ENCODE assay signal across 1 cellular context in the genomic region with DNA sequence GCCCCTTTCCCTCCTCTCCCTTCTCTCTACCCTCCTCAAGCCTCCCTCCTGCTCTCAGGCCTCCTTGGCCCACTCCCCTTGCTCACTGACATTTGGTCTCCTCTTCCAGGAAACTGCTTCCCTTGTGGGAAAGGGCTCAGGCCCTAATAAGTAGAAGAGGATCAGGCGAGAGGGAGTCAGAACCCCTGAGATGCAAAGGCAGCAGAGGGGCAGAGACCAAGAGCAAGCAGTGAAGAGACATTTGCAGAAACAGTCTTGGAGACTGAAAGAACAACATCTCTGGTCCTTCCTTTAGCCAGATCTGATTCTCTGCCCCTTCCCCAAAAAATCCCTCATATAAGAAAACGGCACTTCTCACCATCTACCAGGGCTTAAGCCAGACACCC.
TF ChIP-seq lines count a peak whose summit lies in the region.

No MANE protein-coding gene starts in this region.

TF ChIP-seq in HCT116, 20 proteins besides CTCF, POLR2A, EP300 and RAD21:
- TF ChIP-seq CEBPB (IDR thresholded peaks at IDR 0.05; ENCODE audit: low read depth) (no peak), POLR2AphosphoS5 (IDR thresholded peaks at IDR 0.05; ENCODE audit: low read depth, low read length) (no peak), EZH2 (IDR thresholded peaks at IDR 0.05) (no peak), ELF1 (IDR thresholded peaks at IDR 0.05; ENCODE audit: borderline replicate concordance, low read depth) (no peak), SRF (IDR thresholded peaks at IDR 0.05; ENCODE audit: low read depth) (no peak), ZNF274 (IDR thresholded peaks at IDR 0.05; ENCODE audit: low read depth, low read length) (no peak), EGR1 (IDR thresholded peaks at IDR 0.05; ENCODE audit: low read depth) (no peak), JUND (IDR thresholded peaks at IDR 0.05) (no peak)
- TF ChIP-seq, protein P1, sequence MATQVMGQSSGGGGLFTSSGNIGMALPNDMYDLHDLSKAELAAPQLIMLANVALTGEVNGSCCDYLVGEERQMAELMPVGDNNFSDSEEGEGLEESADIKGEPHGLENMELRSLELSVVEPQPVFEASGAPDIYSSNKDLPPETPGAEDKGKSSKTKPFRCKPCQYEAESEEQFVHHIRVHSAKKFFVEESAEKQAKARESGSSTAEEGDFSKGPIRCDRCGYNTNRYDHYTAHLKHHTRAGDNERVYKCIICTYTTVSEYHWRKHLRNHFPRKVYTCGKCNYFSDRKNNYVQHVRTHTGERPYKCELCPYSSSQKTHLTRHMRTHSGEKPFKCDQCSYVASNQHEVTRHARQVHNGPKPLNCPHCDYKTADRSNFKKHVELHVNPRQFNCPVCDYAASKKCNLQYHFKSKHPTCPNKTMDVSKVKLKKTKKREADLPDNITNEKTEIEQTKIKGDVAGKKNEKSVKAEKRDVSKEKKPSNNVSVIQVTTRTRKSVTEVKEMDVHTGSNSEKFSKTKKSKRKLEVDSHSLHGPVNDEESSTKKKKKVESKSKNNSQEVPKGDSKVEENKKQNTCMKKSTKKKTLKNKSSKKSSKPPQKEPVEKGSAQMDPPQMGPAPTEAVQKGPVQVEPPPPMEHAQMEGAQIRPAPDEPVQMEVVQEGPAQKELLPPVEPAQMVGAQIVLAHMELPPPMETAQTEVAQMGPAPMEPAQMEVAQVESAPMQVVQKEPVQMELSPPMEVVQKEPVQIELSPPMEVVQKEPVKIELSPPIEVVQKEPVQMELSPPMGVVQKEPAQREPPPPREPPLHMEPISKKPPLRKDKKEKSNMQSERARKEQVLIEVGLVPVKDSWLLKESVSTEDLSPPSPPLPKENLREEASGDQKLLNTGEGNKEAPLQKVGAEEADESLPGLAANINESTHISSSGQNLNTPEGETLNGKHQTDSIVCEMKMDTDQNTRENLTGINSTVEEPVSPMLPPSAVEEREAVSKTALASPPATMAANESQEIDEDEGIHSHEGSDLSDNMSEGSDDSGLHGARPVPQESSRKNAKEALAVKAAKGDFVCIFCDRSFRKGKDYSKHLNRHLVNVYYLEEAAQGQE (IDR thresholded peaks at IDR 0.05; ENCODE audit: low read depth) = no peak
